Comparison of ENCODE assay signal across 20 cellular contexts in the genomic region with DNA sequence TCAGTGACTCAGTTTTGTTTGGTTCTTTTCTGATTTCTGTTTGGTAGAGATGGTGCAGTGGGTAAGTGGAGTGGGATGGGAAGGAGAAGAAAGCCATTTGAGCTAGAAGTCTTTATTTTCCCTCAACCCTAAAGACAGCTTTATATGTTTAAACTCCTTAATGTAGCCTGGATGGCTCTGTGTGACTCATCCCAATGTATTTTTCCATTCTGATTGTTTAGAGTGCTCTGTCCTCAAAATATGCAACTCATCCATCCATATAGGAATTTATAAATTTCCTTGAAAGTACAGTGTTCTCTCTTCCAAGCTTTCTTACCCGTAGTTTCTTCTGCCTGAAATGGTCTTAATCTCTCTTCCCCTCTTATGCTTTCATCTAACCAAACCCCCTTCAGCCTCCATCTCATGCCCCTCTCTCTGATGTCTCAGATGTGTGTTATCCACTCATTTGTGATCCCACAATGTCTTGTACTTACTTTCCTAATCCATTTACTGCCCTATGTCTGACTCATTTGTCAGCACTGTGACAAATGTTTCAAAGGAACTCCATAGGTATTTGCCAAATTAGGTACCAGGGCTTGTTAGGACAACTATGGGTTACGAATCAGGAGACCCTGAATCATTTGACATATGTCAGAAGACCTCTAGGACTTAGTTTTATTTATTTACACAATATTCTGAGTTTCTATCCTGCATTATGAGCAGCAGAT.
DNase-seq lines count a peak whose midpoint lies in the region; TF ChIP-seq lines count a peak whose summit lies in the region.
"Had no signal": no experiment of that assay in that cellular context is flagged by ENCODE, and none has a peak within 500 bp of the region (broad histone marks: within the 10 kb centered on the region; RNA-seq: fewer than 3 reads in every experiment).

No MANE protein-coding gene starts in this region.

- no peak overlapping the region for H2BK5ac ChIP-seq in mesenchymal stem cell (ENCODE audit: low read depth, low read length, poor library complexity, severe bottlenecking)

- TF ChIP-seq POLR2A in tibial nerve (IDR thresholded peaks at IDR 0.05) = no peak

- no peak overlapping the region for H3K4me2 ChIP-seq in mesenchymal stem cell (ENCODE audit: low read length, poor library complexity, severe bottlenecking)

- WGBS in mesenchymal stem cell = 47% methylated on average over 1 of the region's 2 CpGs
- 82 to 88% methylated on average over 2 of the region's 2 CpGs for WGBS in tibial nerve, 2 donors

- DNase-seq in A172 (ENCODE audit: low spot score) (peak; percentile 75), HCEC 1CT (peak; percentile 23), amniotic stem cell (lab: John Stamatoyannopoulos, UW) (peak; percentile 43), mesenchymal stem cell (peak; percentile 33), OCI-M1 (lab: John Stamatoyannopoulos, UW) (no peak), tibial nerve (ENCODE audit: low spot score in 2 of 2) (no peak)
- DNase-seq in activated CD4-positive, alpha-beta T cell treated with anti-CD3 and anti-CD28 coated beads for 48 hours = no peak
- DNase-seq: 8988T; CD8-positive, alpha-beta memory T cell; GF-D8; MM.1S; NCI-H1092; NCI-H1436; NCI-H187 treated with DMSO at 0.1 percent for 48 hours; NCI-H2227 treated with DMSO at 0.1 percent for 48 hours; NCI-H510A; NK-92 treated with Interleukin-12 subunit alpha and Interleukin-12 subunit beta, amount 100 ng/mL, for 24 hours; SJCRH30 had no signal

- TF ChIP-seq CTCF in tibial nerve (IDR thresholded peaks at IDR 0.05) = no peak

- no peak for TF ChIP-seq EP300 in tibial nerve (IDR thresholded peaks at IDR 0.05)

- H3K14ac ChIP-seq in mesenchymal stem cell (ENCODE audit: low read length in 2 of 2) = no peak overlapping the region

- H3K9me3 ChIP-seq in mesenchymal stem cell (ENCODE audit: control insufficient read depth, low read length) = no peaks in the 10 kb centered on the region
- no peaks in the 10 kb centered on the region for H3K9me3 ChIP-seq in tibial nerve
- H3K9me3 ChIP-seq: SJCRH30 had no signal

- H3K36me3 ChIP-seq in mesenchymal stem cell (ENCODE audit: control insufficient read depth in 1 of 2, insufficient read depth in 2 of 2, low read depth in 1 of 2, low read length in 2 of 2) = no peaks in the 10 kb centered on the region
- no peaks in the 10 kb centered on the region for H3K36me3 ChIP-seq in tibial nerve
- H3K36me3 ChIP-seq: SJCRH30 had no signal

- no peak overlapping the region for H3K27ac ChIP-seq in mesenchymal stem cell (ENCODE audit: low read length, poor library complexity, severe bottlenecking)
- no peak overlapping the region for H3K27ac ChIP-seq in tibial nerve
- H3K27ac ChIP-seq: C4-2B, SJCRH30 had no signal

- H3K4me3 ChIP-seq in mesenchymal stem cell (ENCODE audit: insufficient read depth in 1 of 2, low read depth in 1 of 2, low read length in 2 of 2) = no peak overlapping the region
- H3K4me3 ChIP-seq in tibial nerve = no peak overlapping the region
- H3K4me3 ChIP-seq: K562, SJCRH30 had no signal

- H3K23ac ChIP-seq in mesenchymal stem cell (ENCODE audit: low read length in 2 of 2) = no peak overlapping the region

- no peak overlapping the region for H2BK15ac ChIP-seq in mesenchymal stem cell (ENCODE audit: low read depth, poor library complexity, severe bottlenecking)

- no peak overlapping the region for H3K18ac ChIP-seq in mesenchymal stem cell (ENCODE audit: low read depth in 1 of 2, low read length in 2 of 2)

- no peaks in the 10 kb centered on the region for H3K79me1 ChIP-seq in mesenchymal stem cell (replicated peaks; ENCODE audit: low read length, poor library complexity, severe bottlenecking)

- H2AK5ac ChIP-seq in mesenchymal stem cell (ENCODE audit: low read length, severe bottlenecking) = no peak overlapping the region

- H2AFZ ChIP-seq in mesenchymal stem cell (ENCODE audit: low read depth, low read length) = no peak overlapping the region

- no peak overlapping the region for H4K91ac ChIP-seq in mesenchymal stem cell (ENCODE audit: low read length)

- H4K8ac ChIP-seq in mesenchymal stem cell (ENCODE audit: low read length) = no peak overlapping the region

- H2BK120ac ChIP-seq in mesenchymal stem cell (ENCODE audit: low read depth, low read length) = no peak overlapping the region

- H3K27me3 ChIP-seq in mesenchymal stem cell (ENCODE audit: control insufficient read depth in 1 of 2, insufficient read depth in 1 of 2, low read length in 2 of 2) (no peaks in the 10 kb centered on the region), tibial nerve (no peaks in the 10 kb centered on the region)
- H3K27me3 ChIP-seq: SJCRH30 had no signal

- no peak overlapping the region for H3K4ac ChIP-seq in mesenchymal stem cell (ENCODE audit: low read depth in 1 of 2, low read length in 2 of 2)

- H2BK12ac ChIP-seq in mesenchymal stem cell (ENCODE audit: low read length in 2 of 2) = no peak overlapping the region

- no peak overlapping the region for H3K9ac ChIP-seq in mesenchymal stem cell (ENCODE audit: low read length)

- no peaks in the 10 kb centered on the region for H3K4me1 ChIP-seq in mesenchymal stem cell (ENCODE audit: control insufficient read depth, insufficient read depth, low read depth, low read length)
- no peaks in the 10 kb centered on the region for H3K4me1 ChIP-seq in tibial nerve
- H3K4me1 ChIP-seq: SJCRH30 had no signal

Comparison
In these comparisons a context has a peak if more than half of its experiments do, and no peak if none do; other contexts are left out.
1. DNase-seq: peak in A172 (single experiment), HCEC 1CT (single experiment), amniotic stem cell (single experiment) and mesenchymal stem cell (single experiment); none in activated CD4-positive, alpha-beta T cell treated with anti-CD3 and anti-CD28 coated beads for 48 hours (single experiment), OCI-M1 (single experiment) and tibial nerve (0 of 2).